1 cellular context compared by ENCODE assay signal in genomic region chr10:117005454-117006055, GRCh38.
TF ChIP-seq lines count a peak whose summit lies in the region.

No MANE protein-coding gene starts in this region.

TF ChIP-seq in K562, 482 proteins besides CTCF, POLR2A, EP300 and RAD21 (continued from another document and continues in another):
- no peak for TF ChIP-seq NCOA6 (IDR thresholded peaks at IDR 0.05)
- TF ChIP-seq ZFP91 (CRISPR knock-in tag; IDR thresholded peaks at IDR 0.05) = no peak
- no peak for TF ChIP-seq KHSRP (IDR thresholded peaks at IDR 0.05)
- TF ChIP-seq KAT2B (IDR thresholded peaks at IDR 0.05; ENCODE audit: low read depth, low read length) = no peak
- no peak for TF ChIP-seq ZNF282 (CRISPR knock-in tag; IDR thresholded peaks at IDR 0.05)
- no peak for TF ChIP-seq TAF1 (IDR thresholded peaks at IDR 0.05; ENCODE audit: control insufficient read depth, extremely low read depth, insufficient read depth, low read length, severe bottlenecking)
- TF ChIP-seq HSF4 (CRISPR knock-in tag; IDR thresholded peaks at IDR 0.05; ENCODE audit: borderline replicate concordance) = no peak
- no peak for TF ChIP-seq FOXA3 (CRISPR knock-in tag; conservative IDR thresholded peaks at IDR 0.05 in 1 of 2, IDR thresholded peaks at IDR 0.05 in 1 of 2)
- TF ChIP-seq MNT (conservative IDR thresholded peaks at IDR 0.05) = peak; percentile 53 to 55; a peak in 1 of 4 replicates
- TF ChIP-seq STAG1 (CRISPR knock-in tag; IDR thresholded peaks at IDR 0.05; ENCODE audit: borderline replicate concordance) = no peak
- no peak for TF ChIP-seq ZC3H4 (CRISPR knock-in tag; IDR thresholded peaks at IDR 0.05; ENCODE audit: borderline replicate concordance)
- TF ChIP-seq CREBBP (IDR thresholded peaks at IDR 0.05; ENCODE audit: low read depth, low read length) = no peak
- no peak for TF ChIP-seq BMI1 (IDR thresholded peaks at IDR 0.05; ENCODE audit: low read length)
- no peak for TF ChIP-seq MAFK (IDR thresholded peaks at IDR 0.05; ENCODE audit: low read length)
- TF ChIP-seq NKRF (IDR thresholded peaks at IDR 0.05; ENCODE audit: borderline replicate concordance) = peak; percentile 18; the same call in 1 of the 2 replicates
- TF ChIP-seq HIVEP1 (CRISPR knock-in tag; IDR thresholded peaks at IDR 0.05) = no peak
- TF ChIP-seq TFAP4 (CRISPR knock-in tag; IDR thresholded peaks at IDR 0.05; ENCODE audit: borderline replicate concordance) = no peak; the same call in 1 of the 2 replicates
- TF ChIP-seq NCOR1 (IDR thresholded peaks at IDR 0.05) = no peak
- no peak for TF ChIP-seq E2F5 (CRISPR knock-in tag; IDR thresholded peaks at IDR 0.05)
- TF ChIP-seq LCOR (CRISPR knock-in tag; IDR thresholded peaks at IDR 0.05) = no peak
- no peak for TF ChIP-seq MYBL2 (IDR thresholded peaks at IDR 0.05; ENCODE audit: low read depth)
- no peak for TF ChIP-seq MYBL2 (CRISPR knock-in tag; IDR thresholded peaks at IDR 0.05; ENCODE audit: borderline replicate concordance)
- TF ChIP-seq U2AF2 (optimal IDR thresholded peaks at IDR 0.05; ENCODE audit: low read depth, low read length) = no peak
- no peak for TF ChIP-seq DLX4 (CRISPR knock-in tag; IDR thresholded peaks at IDR 0.05)
- TF ChIP-seq ZNF232 (CRISPR knock-in tag; IDR thresholded peaks at IDR 0.05) = peak; percentile 86
- no peak for TF ChIP-seq ID3 (CRISPR knock-in tag; IDR thresholded peaks at IDR 0.05)
- 0 out of 2 replicates have a peak, but pooled peaks have one; percentile 33 for TF ChIP-seq ID3 (tag; IDR thresholded peaks at IDR 0.05)
- peak; percentile 93 for TF ChIP-seq MAX (CRISPR knock-in tag; IDR thresholded peaks at IDR 0.05)
- no peak for TF ChIP-seq E2F1 (CRISPR knock-in tag; IDR thresholded peaks at IDR 0.05)
- no peak for TF ChIP-seq NR1H2 (CRISPR knock-in tag; IDR thresholded peaks at IDR 0.05)
- TF ChIP-seq MCM3 (IDR thresholded peaks at IDR 0.05) = no peak
- TF ChIP-seq HMG20A (CRISPR knock-in tag; conservative IDR thresholded peaks at IDR 0.05) = no peak
- TF ChIP-seq REST (CRISPR knock-in tag; IDR thresholded peaks at IDR 0.05; ENCODE audit: low read depth) = no peak
- no peak for TF ChIP-seq ZBTB2 (IDR thresholded peaks at IDR 0.05)
- TF ChIP-seq SIX5 (IDR thresholded peaks at IDR 0.05; ENCODE audit: borderline replicate concordance in 1 of 2, insufficient read depth in 1 of 2, low read depth in 1 of 2, low read length in 2 of 2) = no peak
- no peak for TF ChIP-seq ZNF707 (CRISPR knock-in tag; conservative IDR thresholded peaks at IDR 0.05)
- TF ChIP-seq ZBED1 (IDR thresholded peaks at IDR 0.05) = no peak
- peak; percentile 74 for TF ChIP-seq ZNF511 (CRISPR knock-in tag; IDR thresholded peaks at IDR 0.05)
- TF ChIP-seq PPARD (CRISPR knock-in tag; IDR thresholded peaks at IDR 0.05) = no peak
- no peak for TF ChIP-seq TRIM24 (IDR thresholded peaks at IDR 0.05)
- no peak for TF ChIP-seq NEUROD1 (IDR thresholded peaks at IDR 0.05; ENCODE audit: borderline replicate concordance, low read depth, low read length, partially characterized antibody)
- TF ChIP-seq ESRRA (IDR thresholded peaks at IDR 0.05; ENCODE audit: borderline replicate concordance, low read depth) = 0 out of 2 replicates have a peak, but pooled peaks have one; percentile 11
- TF ChIP-seq KLF6 (CRISPR knock-in tag; IDR thresholded peaks at IDR 0.05; ENCODE audit: borderline replicate concordance) = no peak
- no peak; the same call in 1 of the 2 replicates for TF ChIP-seq VEZF1 (CRISPR knock-in tag; IDR thresholded peaks at IDR 0.05)
